Comparison of ENCODE assay signal across 8 cellular contexts in genomic region chr16:58638148-58639036, GRCh38. TPM values are rescaled to one million over a fixed set of nuclear protein-coding genes. Genes with fewer than 3 reads are reported as not detected.
DNase-seq lines count a peak whose midpoint lies in the region; ATAC-seq and TF ChIP-seq lines count a peak whose summit lies in the region.

No MANE protein-coding gene starts in this region.

- in situ Hi-C loops in G401 (cut with HindIII; ENCODE audit: low sequenced_read_pairs), result no loop called here

- H3K79me2 ChIP-seq in osteoblast (ENCODE audit: insufficient read depth, low read length), result no peaks in the 10 kb centered on the region

- H2AFZ ChIP-seq in osteoblast (ENCODE audit: low read length), result peak overlapping the region; percentile 36

- no peaks in the 10 kb centered on the region for H3K36me3 Mint-ChIP-seq in activated CD4-positive, alpha-beta memory T cell treated with anti-CD3 and anti-CD28 coated beads, Interleukin-2, amount 10 ng/mL, durations not matched to agents 7 days and 5 days (ENCODE audit: low read depth)

- no peaks in the 10 kb centered on the region for H3K9me3 Mint-ChIP-seq in activated CD4-positive, alpha-beta memory T cell treated with anti-CD3 and anti-CD28 coated beads, Interleukin-2, amount 10 ng/mL, durations not matched to agents 7 days and 5 days

- 43 to 51% methylated on average over 8 of the region's 8 CpGs for WGBS in esophagus, 2 donors

- H3K27me3 Mint-ChIP-seq in activated CD4-positive, alpha-beta memory T cell treated with anti-CD3 and anti-CD28 coated beads, Interleukin-2, amount 10 ng/mL, durations not matched to agents 7 days and 5 days, result peaks cover 7% of the 10 kb centered on the region

- no peaks in the 10 kb centered on the region for H3K36me3 ChIP-seq in esophagus (ENCODE audit: control insufficient read depth in 2 of 2, insufficient read depth in 2 of 2, low read length in 1 of 2)
- H3K36me3 ChIP-seq in osteoblast (ENCODE audit: insufficient read depth, low read length), result no peaks in the 10 kb centered on the region

- DNase-seq in G401 (ENCODE audit: low spot score), result peak; percentile 27
- DNase-seq in NCI-H69 (lab: John Stamatoyannopoulos, UW), result peak; percentile 9
- DNase-seq in osteoblast (ENCODE audit: insufficient read length, low spot score, missing footprints), result peak; percentile 90
- no peak for DNase-seq in GOT3 (lab: John Stamatoyannopoulos, UW)
- no peak for DNase-seq in activated CD4-positive, alpha-beta memory T cell treated with anti-CD3 and anti-CD28 coated beads, Interleukin-2, amount 10 ng/mL, durations not matched to agents 7 days and 5 days

- H3K4me1 Mint-ChIP-seq in activated CD4-positive, alpha-beta memory T cell treated with anti-CD3 and anti-CD28 coated beads, Interleukin-2, amount 10 ng/mL, durations not matched to agents 7 days and 5 days, result no peaks in the 10 kb centered on the region

- H3K4me3 Mint-ChIP-seq in activated CD4-positive, alpha-beta memory T cell treated with anti-CD3 and anti-CD28 coated beads, Interleukin-2, amount 10 ng/mL, durations not matched to agents 7 days and 5 days, result no peak overlapping the region

- no peaks in the 10 kb centered on the region for H3K4me1 ChIP-seq in esophagus (ENCODE audit: control insufficient read depth in 2 of 2, insufficient read depth in 2 of 2, low read length in 1 of 2)
- H3K4me1 ChIP-seq in osteoblast (ENCODE audit: insufficient read depth, low read length), result peaks cover 9% of the 10 kb centered on the region

- H3K27ac ChIP-seq in esophagus (ENCODE audit: low read depth in 2 of 2, low read length in 1 of 2), result peak overlapping the region; percentile 66 to 68
- peak overlapping the region; percentile 41 for H3K27ac ChIP-seq in osteoblast (ENCODE audit: low read depth, low read length)

- H3K4me2 ChIP-seq in osteoblast (ENCODE audit: insufficient read depth, low read length), result no peak overlapping the region

- H3K27me3 ChIP-seq in esophagus (ENCODE audit: control insufficient read depth in 1 of 2, insufficient read depth in 2 of 2, low read length in 2 of 2) (no peaks in the 10 kb centered on the region), osteoblast (ENCODE audit: insufficient read depth, low read length) (no peaks in the 10 kb centered on the region)

- ATAC-seq in GM21390 (IDR thresholded peaks at IDR 0.05; ENCODE audit: unreplicated experiment) (no peak), HG03442 (IDR thresholded peaks at IDR 0.05; ENCODE audit: unreplicated experiment) (no peak)

- no peaks in the 10 kb centered on the region for H4K20me1 ChIP-seq in osteoblast (ENCODE audit: insufficient read depth, low read length)

- CTCF ChIA-PET in activated CD4-positive, alpha-beta memory T cell treated with anti-CD3 and anti-CD28 coated beads, Interleukin-2, amount 10 ng/mL, durations not matched to agents 7 days and 5 days (lab: Charles Lee), result no interaction called here

- H3K4me3 ChIP-seq in esophagus (ENCODE audit: low read depth in 1 of 2, low read length in 2 of 2) (no peak overlapping the region), osteoblast (ENCODE audit: insufficient read depth, low read length) (no peak overlapping the region)

- peak; percentile 62 for TF ChIP-seq CTCF in osteoblast (IDR thresholded peaks at IDR 0.05; ENCODE audit: extremely low read depth, low read depth, low read length)

- no peaks in the 10 kb centered on the region for H3K9me3 ChIP-seq in esophagus (ENCODE audit: control insufficient read depth in 2 of 2, insufficient read depth in 1 of 2, low read depth in 1 of 2, low read length in 1 of 2)
- H3K9me3 ChIP-seq in osteoblast (ENCODE audit: low read depth, low read length), result no peaks in the 10 kb centered on the region

- H3K27ac Mint-ChIP-seq in activated CD4-positive, alpha-beta memory T cell treated with anti-CD3 and anti-CD28 coated beads, Interleukin-2, amount 10 ng/mL, durations not matched to agents 7 days and 5 days, result no peak overlapping the region

- POLR2A ChIA-PET in activated CD4-positive, alpha-beta memory T cell treated with anti-CD3 and anti-CD28 coated beads, Interleukin-2, amount 10 ng/mL, durations not matched to agents 7 days and 5 days (lab: Charles Lee), result no interaction called here

RNA-seq across cellular contexts. Expression of gene CNOT1, which starts 8.8 kb away (rescaled TPM):
- 179 and 273 TPM in 2 replicates for total RNA-seq in G401 (2014; rRNA removed; shearing (Covaris generic))
- polyA plus RNA-seq in esophagus, result 100 to 1,000 TPM in 1 of 2 donors, 10 to 100 TPM in 1; 53.7 to 105 TPM
- total RNA-seq in osteoblast, result 114 and 122 TPM in 2 replicates
- 100 to 1,000 TPM; 226 to 236 TPM for total RNA-seq in activated CD4-positive, alpha-beta memory T cell treated with anti-CD3 and anti-CD28 coated beads, Interleukin-2, amount 10 ng/mL, durations not matched to agents 7 days and 5 days

RNA-seq across cellular contexts. Expression of gene SLC38A7, which starts 46.2 kb away (rescaled TPM):
- 6.3 and 12.2 TPM in 2 replicates for total RNA-seq in G401 (2014; rRNA removed; shearing (Covaris generic))
- polyA plus RNA-seq in esophagus, result 1 to 10 TPM; 4.8 to 7.2 TPM
- total RNA-seq in osteoblast, result 65.1 and 68.4 TPM in 2 replicates
- total RNA-seq in activated CD4-positive, alpha-beta memory T cell treated with anti-CD3 and anti-CD28 coated beads, Interleukin-2, amount 10 ng/mL, durations not matched to agents 7 days and 5 days, result 10 to 100 TPM; 10.5 to 11.4 TPM

Comparison
In these comparisons a context has a peak if more than half of its experiments do, and no peak if none do; other contexts are left out.
1. DNase-seq: peak in G401 (single experiment), NCI-H69 (single experiment) and osteoblast (single experiment); none in GOT3 (single experiment) and activated CD4-positive, alpha-beta memory T cell treated with anti-CD3 and anti-CD28 coated beads, Interleukin-2, amount 10 ng/mL, durations not matched to agents 7 days and 5 days (single experiment).